Comparison of ENCODE assay signal across 8 cellular contexts in genomic region chr16:81493755-81494433, GRCh38. TPM values are rescaled to one million over a fixed set of nuclear protein-coding genes. Genes with fewer than 3 reads are reported as not detected.
DNase-seq lines count a peak whose midpoint lies in the region; ATAC-seq and TF ChIP-seq lines count a peak whose summit lies in the region.

No MANE protein-coding gene starts in this region.

- intact Hi-C loops in dendritic cell treated with granulocyte-macrophage colony-stimulating factor and Interleukin-4, amounts not matched to agents 40 ng/mL and 50 ng/mL, for 4 days (cut with micrococcal nuclease), result no loop called here
- intact Hi-C loops in transverse colon (cut with DNase I; ENCODE audit: low total_unique reads), result no loop called here

- WGBS in transverse colon (ENCODE audit: low coverage in 1 of 2), 2 donors, result 71 to 85% methylated on average over 4 to 23 of the region's 23 CpGs

- TF ChIP-seq POLR2A in transverse colon (IDR thresholded peaks at IDR 0.05), result no peak

- H3K4me3 Mint-ChIP-seq in dendritic cell treated with granulocyte-macrophage colony-stimulating factor and Interleukin-4, amounts not matched to agents 40 ng/mL and 50 ng/mL, for 4 days, result no peak overlapping the region

- no peaks in the 10 kb centered on the region for H3K9me3 Mint-ChIP-seq in dendritic cell treated with granulocyte-macrophage colony-stimulating factor and Interleukin-4, amounts not matched to agents 40 ng/mL and 50 ng/mL, for 4 days

- H3K27ac Mint-ChIP-seq in dendritic cell treated with granulocyte-macrophage colony-stimulating factor and Interleukin-4, amounts not matched to agents 40 ng/mL and 50 ng/mL, for 4 days, result peak overlapping the region; percentile 55

- peaks cover 94% of the 10 kb centered on the region for H3K4me1 Mint-ChIP-seq in dendritic cell treated with granulocyte-macrophage colony-stimulating factor and Interleukin-4, amounts not matched to agents 40 ng/mL and 50 ng/mL, for 4 days (ENCODE audit: low read depth)

- peak; percentile 89 for DNase-seq in Daoy (ENCODE audit: low read depth)
- DNase-seq in RPMI7951 (ENCODE audit: low read depth), result peak; percentile 62
- peak; percentile 79 for DNase-seq in mucosa of gallbladder (ENCODE audit: low spot score)
- peak; percentile 71 for DNase-seq in transverse colon

- no peaks in the 10 kb centered on the region for H3K36me3 ChIP-seq in transverse colon

- ATAC-seq in HG02885 (IDR thresholded peaks at IDR 0.05; ENCODE audit: poor library complexity, unreplicated experiment) (no peak), HG03460 (IDR thresholded peaks at IDR 0.05; ENCODE audit: unreplicated experiment) (no peak), GM18909 (IDR thresholded peaks at IDR 0.05; ENCODE audit: poor library complexity, unreplicated experiment) (no peak)

- peaks cover 66% of the 10 kb centered on the region for H3K36me3 Mint-ChIP-seq in dendritic cell treated with granulocyte-macrophage colony-stimulating factor and Interleukin-4, amounts not matched to agents 40 ng/mL and 50 ng/mL, for 4 days (ENCODE audit: low read depth)

- H3K27ac ChIP-seq in transverse colon, result peak overlapping the region; percentile 33 to 47 (median 35)

- no peak for TF ChIP-seq CTCF in transverse colon (IDR thresholded peaks at IDR 0.05)

- H3K27me3 Mint-ChIP-seq in dendritic cell treated with granulocyte-macrophage colony-stimulating factor and Interleukin-4, amounts not matched to agents 40 ng/mL and 50 ng/mL, for 4 days, result no peaks in the 10 kb centered on the region

- TF ChIP-seq EP300 in transverse colon (IDR thresholded peaks at IDR 0.05; ENCODE audit: low read depth), result no peak

- no peaks in the 10 kb centered on the region for H3K27me3 ChIP-seq in transverse colon

- in situ Hi-C loops in transverse colon (cut with MboI; ENCODE audit: low pct_ligation_motif_present in 1 of 4, low pct_unique_long_range_greater_than_20kb in 1 of 4, low sequenced_read_pairs in 3 of 4), result no loop called here

- peaks cover 10 to 66% (median 31%) of the 10 kb centered on the region in 4 donors for H3K4me1 ChIP-seq in transverse colon

- H3K4me3 ChIP-seq in transverse colon, result no peak overlapping the region

- no peaks in the 10 kb centered on the region for H3K9me3 ChIP-seq in transverse colon

RNA-seq across cellular contexts. Expression of gene CMIP, which starts 49.3 kb away (rescaled TPM):
- 5.6 and 6.9 TPM in 2 replicates for total RNA-seq in Daoy (2014; rRNA removed; shearing (Covaris generic))
- total RNA-seq in RPMI7951 (2014; rRNA removed; shearing (Covaris generic)), result 2.8 and 3.0 TPM in 2 replicates
- total RNA-seq in mucosa of gallbladder (95.5 TPM), transverse colon (10 to 100 TPM; 40.0 to 69.6 (median 47.0) TPM)
